8 cellular contexts compared by ENCODE assay signal in genomic region chr20:31560094-31560899, GRCh38. TPM values are rescaled to one million over a fixed set of nuclear protein-coding genes. Genes with fewer than 3 reads are reported as not detected.
A peak's percentile ranks its signal among the peaks of the same experiment; 100 is the strongest.
DNase-seq lines count a peak whose midpoint lies in the region; ATAC-seq lines count a peak whose summit lies in the region.

No MANE protein-coding gene starts in this region.

- H3K27ac ChIP-seq in CD4-positive, alpha-beta memory T cell (ENCODE audit: low read depth, low read length), result no peak overlapping the region

- H3K27ac Mint-ChIP-seq in CD4-positive, alpha-beta memory T cell, result peak overlapping the region in 6 of 7 donors; percentile 10 to 62 (median 46)

- H3K9me3 Mint-ChIP-seq in CD4-positive, alpha-beta memory T cell, result no peaks in the 10 kb centered on the region

- H3K4me1 ChIP-seq in CD4-positive, alpha-beta memory T cell (ENCODE audit: insufficient read depth, low read length), result peaks cover 9% of the 10 kb centered on the region

- no peak for ATAC-seq in HG03097 (IDR thresholded peaks at IDR 0.05; ENCODE audit: low FRiP score, unreplicated experiment)

- peak; percentile 66 to 74 (median 71) for DNase-seq in CD4-positive, alpha-beta memory T cell
- DNase-seq in GOT3 (lab: John Stamatoyannopoulos, UW), result peak; percentile 67
- peak; percentile 77 for DNase-seq in NCI-H69 (lab: John Stamatoyannopoulos, UW)
- peak; percentile 78 to 83 for DNase-seq in activated CD4-positive, alpha-beta T cell treated with anti-CD3 and anti-CD28 coated beads, Interleukin-2, amount 50 U/mL, for 48 hours
- peak; percentile 57 to 68 for DNase-seq in dermis microvascular lymphatic vessel endothelial cell (ENCODE audit: low read depth in 2 of 2)
- peak; percentile 63 for DNase-seq in medulla oblongata (ENCODE audit: extremely low spot score)
- DNase-seq in stimulated activated CD8-positive, alpha-beta memory T cell treated with anti-CD3 and anti-CD28 coated beads, Interleukin-15, amount 100 ng/mL, for 4 hours (ENCODE audit: low read depth in 2 of 2), result peak; percentile 37 to 60

- H3K36me3 Mint-ChIP-seq in CD4-positive, alpha-beta memory T cell, result peaks cover 33 to 57% of the 10 kb centered on the region in 2 donors

- H3K36me3 ChIP-seq in CD4-positive, alpha-beta memory T cell (ENCODE audit: insufficient read depth, low read length), result peaks cover 33% of the 10 kb centered on the region

- no peaks in the 10 kb centered on the region for H3K27me3 ChIP-seq in CD4-positive, alpha-beta memory T cell (ENCODE audit: insufficient read depth, low read length)

- H3K9me3 ChIP-seq in CD4-positive, alpha-beta memory T cell (ENCODE audit: control insufficient read depth in 1 of 2, low read length in 2 of 2), result no peaks in the 10 kb centered on the region

- CTCF ChIA-PET in CD4-positive, alpha-beta memory T cell (lab: Charles Lee; ENCODE audit: partially characterized antibody), result interaction anchor here (0.7 to 35.9 kb wide), 13 partner anchors 9 to 271 kb away, joined by 3 to 1094 read pairs (median 3); partner anchors contain the start of gene ID1

- intact Hi-C loops in CD4-positive, alpha-beta memory T cell (cut with micrococcal nuclease), result loop anchor here (1.0 kb wide), 2 partner anchors 9 to 52 kb away; no protein-coding TSS in a partner anchor

- no peak overlapping the region for H3K4me3 Mint-ChIP-seq in CD4-positive, alpha-beta memory T cell

- peaks cover 4 to 13% (median 9%) of the 10 kb centered on the region in 4 donors for H3K4me1 Mint-ChIP-seq in CD4-positive, alpha-beta memory T cell

- no peak overlapping the region for H3K4me3 ChIP-seq in CD4-positive, alpha-beta memory T cell (ENCODE audit: low read length in 2 of 2)

- POLR2A ChIA-PET in CD4-positive, alpha-beta memory T cell (lab: Charles Lee; ENCODE audit: partially characterized antibody), result interaction anchor here (0.6 to 2.5 kb wide), 8 partner anchors 9 to 1991 kb away, joined by 3 to 18 read pairs (median 4); partner anchors contain the start of genes BCL2L1 and ID1

- H3K27me3 Mint-ChIP-seq in CD4-positive, alpha-beta memory T cell, result no peaks in the 10 kb centered on the region

RNA-seq across cellular contexts. Expression of gene ID1, which starts 44.8 kb away (rescaled TPM):
- total RNA-seq in CD4-positive, alpha-beta memory T cell, result under 1 TPM in 1 of 2 experiments, not detected in 1; 0.50 TPM
- polyA plus RNA-seq in CD4-positive, alpha-beta memory T cell, result 1 to 10 TPM in 1 of 2 donors, under 1 TPM in 1; 0.49 to 1.4 TPM
- total RNA-seq in dermis microvascular lymphatic vessel endothelial cell, result 576 and 901 TPM in 2 replicates

RNA-seq across cellular contexts. Expression of gene HM13, which starts 46.1 kb away (rescaled TPM):
- total RNA-seq in CD4-positive, alpha-beta memory T cell, result 100 to 1,000 TPM; 133 to 156 TPM
- 100 to 1,000 TPM; 166 to 171 TPM for polyA plus RNA-seq in CD4-positive, alpha-beta memory T cell
- 31.1 and 56.0 TPM in 2 replicates for total RNA-seq in dermis microvascular lymphatic vessel endothelial cell

Comparison
In these comparisons a context has a peak if more than half of its experiments do, and no peak if none do; other contexts are left out.
1. RNA of gene ID1, which starts 44.8 kb away (total RNA-seq): 576 to 901 TPM in dermis microvascular lymphatic vessel endothelial cell; 0.50 TPM in CD4-positive, alpha-beta memory T cell; every median in the first group is over 100 times any median in the second.
2. Peak in every context shown above with its lines, with median percentiles within 50 percentile points of each other: DNase-seq.